Comparison of ENCODE assay signal across 11 cellular contexts in the genomic region with DNA sequence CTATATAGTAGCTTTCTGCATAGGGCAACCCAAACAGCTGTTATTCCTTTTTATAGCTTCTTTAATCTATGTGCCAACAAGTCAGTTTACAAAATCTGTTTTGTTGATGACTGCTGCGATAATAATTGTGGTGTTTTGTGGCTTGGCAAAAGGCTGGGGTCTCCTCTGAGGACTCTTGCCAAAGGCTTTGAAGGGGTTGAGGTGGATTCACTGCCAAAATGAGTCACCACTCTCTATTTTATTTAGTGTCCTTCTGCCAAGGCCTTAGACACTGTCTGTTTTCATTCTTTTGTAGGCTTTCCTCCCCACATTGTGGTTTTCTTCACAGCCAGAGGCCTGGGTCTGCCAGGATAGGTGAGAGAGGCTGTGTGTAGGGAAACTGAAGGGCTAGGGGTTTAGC.
A peak's percentile ranks its signal among the peaks of the same experiment; 100 is the strongest.
DNase-seq lines count a peak whose midpoint lies in the region; ATAC-seq and TF ChIP-seq lines count a peak whose summit lies in the region.
"Had no signal": no experiment of that assay in that cellular context is flagged by ENCODE, and none has a peak within 500 bp of the region (broad histone marks: within the 10 kb centered on the region; RNA-seq: fewer than 3 reads in every experiment).

No MANE protein-coding gene starts in this region.

- H3K9me3 ChIP-seq in left lung = no peaks in the 10 kb centered on the region
- no peaks in the 10 kb centered on the region for H3K9me3 ChIP-seq in CD8-positive, alpha-beta memory T cell (ENCODE audit: low read length)

- no peaks in the 10 kb centered on the region for H3K36me3 ChIP-seq in left lung
- H3K36me3 ChIP-seq in CD8-positive, alpha-beta memory T cell (ENCODE audit: insufficient read depth, low read length) = no peaks in the 10 kb centered on the region

- H3K4me3 ChIP-seq in left lung = no peak overlapping the region
- no peak overlapping the region for H3K4me3 ChIP-seq in CD8-positive, alpha-beta memory T cell (ENCODE audit: low read length)

- TF ChIP-seq CTCF in brain (conservative IDR thresholded peaks at IDR 0.05) (no peak), left lung (IDR thresholded peaks at IDR 0.05) (no peak)

- peak overlapping the region in 4 of 5 experiments; percentile 20 to 91 (median 86) for H3K27ac Mint-ChIP-seq in brain
- H3K27ac Mint-ChIP-seq in CD8-positive, alpha-beta memory T cell = no peak overlapping the region

- H3K27me3 ChIP-seq in left lung = no peaks in the 10 kb centered on the region
- no peaks in the 10 kb centered on the region for H3K27me3 ChIP-seq in CD8-positive, alpha-beta memory T cell (ENCODE audit: insufficient read depth, low read length, poor library complexity, severe bottlenecking)

- H3K4me1 ChIP-seq in left lung = peaks cover 20 to 26% of the 10 kb centered on the region in 2 donors
- H3K4me1 ChIP-seq in CD8-positive, alpha-beta memory T cell (ENCODE audit: insufficient read depth, low read length) = no peaks in the 10 kb centered on the region
- H3K4me1 ChIP-seq: parathyroid adenoma had no signal

- H3K27me3 Mint-ChIP-seq in brain = no peaks in the 10 kb centered on the region
- no peaks in the 10 kb centered on the region for H3K27me3 Mint-ChIP-seq in CD8-positive, alpha-beta memory T cell

- POLR2A ChIA-PET in CD8-positive, alpha-beta memory T cell (lab: Charles Lee) = no interaction called here

- ATAC-seq in left lung (peak; percentile 33), GM19455 (IDR thresholded peaks at IDR 0.05; ENCODE audit: unreplicated experiment) (no peak)

- H3K9me3 Mint-ChIP-seq in brain = peaks cover 0 to 9% (median 5%) of the 10 kb centered on the region in 5 experiments
- H3K9me3 Mint-ChIP-seq in CD8-positive, alpha-beta memory T cell = no peaks in the 10 kb centered on the region

- DNase-seq in ACHN (peak; percentile 65), NCI-H1092 (lab: John Stamatoyannopoulos, UW) (peak; percentile 45), left lung (no peak), superior temporal gyrus (ENCODE audit: extremely low spot score) (no peak), putamen (ENCODE audit: low spot score) (no peak)
- DNase-seq in CD8-positive, alpha-beta memory T cell = no peak
- DNase-seq: erythroblast, NCI-H748 treated with DMSO at 0.1 percent for 48 hours had no signal

- H3K4me1 Mint-ChIP-seq in brain = peaks cover 75% of the 10 kb centered on the region
- H3K4me1 Mint-ChIP-seq in CD8-positive, alpha-beta memory T cell = peaks cover 0 to 4% (median 0%) of the 10 kb centered on the region in 3 donors

- CTCF ChIA-PET in CD8-positive, alpha-beta memory T cell (lab: Charles Lee) = no interaction called here

- H3K27ac ChIP-seq in left lung = no peak overlapping the region
- no peak overlapping the region for H3K27ac ChIP-seq in CD8-positive, alpha-beta memory T cell (ENCODE audit: low read depth, low read length)
- H3K27ac ChIP-seq: parathyroid adenoma had no signal

- in situ Hi-C loops in ACHN (cut with HindIII; ENCODE audit: low pct_ligation_motif_present, low pct_unique_long_range_greater_than_20kb, low sequenced_read_pairs) = no loop called here

- peak overlapping the region in 4 of 5 experiments; percentile 35 to 74 (median 56) for H3K4me3 Mint-ChIP-seq in brain
- H3K4me3 Mint-ChIP-seq in CD8-positive, alpha-beta memory T cell = no peak overlapping the region

- intact Hi-C loops in left lung (cut with DNase I) = no loop called here

- H3K36me3 Mint-ChIP-seq in brain = peaks cover 6% of the 10 kb centered on the region
- H3K36me3 Mint-ChIP-seq in CD8-positive, alpha-beta memory T cell = peaks cover 0 to 8% (median 0%) of the 10 kb centered on the region in 3 donors

Comparison
In these comparisons a context has a peak if more than half of its experiments do, and no peak if none do; other contexts are left out.
1. DNase-seq: peak in ACHN (single experiment) and NCI-H1092 (single experiment); none in left lung (0 of 2), CD8-positive, alpha-beta memory T cell (0 of 5), superior temporal gyrus (single experiment) and putamen (single experiment).
2. H3K27ac Mint-ChIP-seq: peak in brain (4 of 5); none in CD8-positive, alpha-beta memory T cell (0 of 8).
3. H3K4me3 Mint-ChIP-seq: peak in brain (4 of 5); none in CD8-positive, alpha-beta memory T cell (0 of 7).